Comparison of ENCODE assay signal across 17 cellular contexts in genomic region chr17:60240290-60240689, GRCh38.
"Had no signal": no experiment of that assay in that cellular context is flagged by ENCODE, and none has a peak within 500 bp of the region (broad histone marks: within the 10 kb centered on the region; RNA-seq: fewer than 3 reads in every experiment).

No MANE protein-coding gene starts in this region.

- H3K27ac ChIP-seq: RWPE1 had no signal

- DNase-seq: KBM-7, MV-4-11, NCI-H1048, NCI-H1105, NCI-H1417, NCI-H1436 treated with DMSO at 0.1 percent for 48 hours, NCI-H1694, NCI-H187 treated with DMSO at 0.1 percent for 48 hours, NCI-H2029 treated with DMSO at 0.1 percent for 48 hours, NCI-H2227 treated with DMSO at 0.1 percent for 48 hours, NCI-H524, NCI-H526 treated with DMSO at 0.1 percent for 48 hours, NCI-H774, SHP77, SK-N-SH, SW 1271 had no signal

- H3K9me2 ChIP-seq: SK-N-SH had no signal

- H3K4me2 ChIP-seq: SK-N-SH had no signal
